28 cellular contexts compared by ENCODE assay signal in genomic region chr7:26696161-26696560, GRCh38.
"Had no signal": no experiment of that assay in that cellular context is flagged by ENCODE, and none has a peak within 500 bp of the region (broad histone marks: within the 10 kb centered on the region; RNA-seq: fewer than 3 reads in every experiment).

No MANE protein-coding gene starts in this region.

- H3K27ac Mint-ChIP-seq: activated B cell treated with CpG ODN at 0.5 μM for 24 hours; activated CD8-positive, alpha-beta T cell treated with anti-CD3 and anti-CD28 coated beads for 36 hours; activated naive CD8-positive, alpha-beta T cell; activated T-helper 17 cell treated with anti-CD3 and anti-CD28 coated beads, Interleukin-2, amount 50 U/mL, for 72 hours; dendritic cell treated with granulocyte-macrophage colony-stimulating factor and Interleukin-4, amounts not matched to agents 40 ng/mL and 50 ng/mL, for 4 days; T-helper 17 cell; T-helper 2 cell treated with Interferon-gamma antibody and Interleukin-4, amounts not matched to agents 5 μg/mL and 100 μg/mL, for 36 hours had no signal

- H3K27ac ChIP-seq: brain microvascular endothelial cell, coronary artery, WERI-Rb-1 had no signal

- H3K4me3 ChIP-seq: coronary artery had no signal

- H3K36me3 ChIP-seq: brain microvascular endothelial cell, WERI-Rb-1 had no signal

- ATAC-seq: activated CD4-positive, CD25-positive, alpha-beta regulatory T cell treated with anti-CD3 and anti-CD28 coated beads, Interleukin-2, amount 50 U/mL, for 24 hours; activated CD8-positive, alpha-beta T cell treated with anti-CD3 and anti-CD28 coated beads for 36 hours; activated T-cell treated with anti-CD3 and anti-CD28 coated beads, Interleukin-2, amount 50 U/mL, for 4 hours; activated T-helper 17 cell treated with anti-CD3 and anti-CD28 coated beads, Interleukin-2, amount 50 U/mL, for 72 hours; esophagus mucosa; T-helper 17 cell had no signal

- H3K9me3 Mint-ChIP-seq: activated B cell treated with CpG ODN at 0.5 μM for 24 hours; activated CD8-positive, alpha-beta T cell treated with anti-CD3 and anti-CD28 coated beads for 36 hours; activated T-cell treated with anti-CD3 and anti-CD28 coated beads, Interleukin-2, amount 50 U/mL, for 4 hours; activated T-helper 17 cell treated with anti-CD3 and anti-CD28 coated beads, Interleukin-2, amount 50 U/mL, for 72 hours; central memory CD8-positive, alpha-beta T cell; dendritic cell treated with granulocyte-macrophage colony-stimulating factor and Interleukin-4, amounts not matched to agents 40 ng/mL and 50 ng/mL, for 4 days; T-helper 2 cell treated with Interferon-gamma antibody and Interleukin-4, amounts not matched to agents 5 μg/mL and 100 μg/mL, for 36 hours had no signal

- H3K27me3 ChIP-seq: brain microvascular endothelial cell had no signal

- H3K27me3 Mint-ChIP-seq: activated B cell treated with CpG ODN at 0.5 μM for 24 hours; central memory CD8-positive, alpha-beta T cell; dendritic cell treated with granulocyte-macrophage colony-stimulating factor and Interleukin-4, amounts not matched to agents 40 ng/mL and 50 ng/mL, for 4 days had no signal

- H3K4me3 Mint-ChIP-seq: activated B cell treated with CpG ODN at 0.5 μM for 24 hours; activated CD8-positive, alpha-beta T cell treated with anti-CD3 and anti-CD28 coated beads for 36 hours; activated naive CD8-positive, alpha-beta T cell; activated T-cell treated with anti-CD3 and anti-CD28 coated beads, Interleukin-2, amount 50 U/mL, for 4 hours; activated T-helper 17 cell treated with anti-CD3 and anti-CD28 coated beads, Interleukin-2, amount 50 U/mL, for 72 hours; central memory CD8-positive, alpha-beta T cell; dendritic cell treated with granulocyte-macrophage colony-stimulating factor and Interleukin-4, amounts not matched to agents 40 ng/mL and 50 ng/mL, for 4 days; T-helper 17 cell; T-helper 2 cell treated with Interferon-gamma antibody and Interleukin-4, amounts not matched to agents 5 μg/mL and 100 μg/mL, for 36 hours had no signal

- DNase-seq: activated B cell treated with CpG ODN at 0.5 μM for 24 hours; activated CD4-positive, alpha-beta T cell treated with anti-CD3 and anti-CD28 coated beads for 48 hours; activated CD4-positive, alpha-beta T cell treated with anti-CD3 and anti-CD28 coated beads, Interleukin-2, amount 50 U/mL, for 1 hour; activated CD4-positive, alpha-beta T cell treated with anti-CD3 and anti-CD28 coated beads, Interleukin-2, amount 50 U/mL, for 48 hours; activated CD8-positive, alpha-beta memory T cell treated with anti-CD3 and anti-CD28 coated beads for 24 hours; activated CD8-positive, alpha-beta T cell treated with anti-CD3 and anti-CD28 coated beads for 36 hours; activated effector memory CD4-positive, alpha-beta T cell treated with Interleukin-2 at 50 U/mL for 16 hours; activated gamma-delta T cell treated with Interleukin-2 at 50 U/mL for 16 hours; activated naive CD4-positive, alpha-beta T cell treated with anti-CD3 and anti-CD28 coated beads, Interleukin-2, amount 50 U/mL, for 16 hours; activated naive CD4-positive, alpha-beta T cell treated with Interleukin-2 at 50 U/mL for 16 hours; activated T-cell treated with anti-CD3 and anti-CD28 coated beads, Interleukin-2, amount 50 U/mL, for 4 hours; amniotic stem cell; anterior cingulate cortex; brain microvascular endothelial cell; effector CD8-positive, alpha-beta T cell; foreskin fibroblast; head of caudate nucleus; T-helper 17 cell; T1000; WERI-Rb-1 had no signal

- H3K4me1 Mint-ChIP-seq: activated T-helper 17 cell treated with anti-CD3 and anti-CD28 coated beads, Interleukin-2, amount 50 U/mL, for 72 hours; central memory CD8-positive, alpha-beta T cell; T-helper 17 cell had no signal

- H3K36me3 Mint-ChIP-seq: activated naive CD8-positive, alpha-beta T cell had no signal
